Comparison of ENCODE assay signal across 1 cellular context in genomic region chr1:182955596-182956588, GRCh38.
TF ChIP-seq lines count a peak whose summit lies in the region.

No MANE protein-coding gene starts in this region.

TF ChIP-seq in H1, 55 proteins besides CTCF, POLR2A, EP300 and RAD21:
- no peak for TF ChIP-seq SIN3A (conservative IDR thresholded peaks at IDR 0.05 in 1 of 2, IDR thresholded peaks at IDR 0.05 in 1 of 2; ENCODE audit: low read depth in 1 of 2, low read length in 2 of 2)
- no peak for TF ChIP-seq MAX (IDR thresholded peaks at IDR 0.05)
- no peak for TF ChIP-seq ATF3 (IDR thresholded peaks at IDR 0.05; ENCODE audit: insufficient read depth, low read depth, low read length)
- TF ChIP-seq RFX5 (IDR thresholded peaks at IDR 0.05; ENCODE audit: borderline replicate concordance, low read depth, low read length): no peak
- TF ChIP-seq CHD2 (IDR thresholded peaks at IDR 0.05; ENCODE audit: low read length): no peak
- TF ChIP-seq MAFK (IDR thresholded peaks at IDR 0.05; ENCODE audit: low read depth, low read length): no peak
- TF ChIP-seq EGR1 (IDR thresholded peaks at IDR 0.05; ENCODE audit: borderline replicate concordance, low read depth, low read length): no peak
- TF ChIP-seq KDM5A (IDR thresholded peaks at IDR 0.05; ENCODE audit: low read length): no peak
- TF ChIP-seq KDM1A (IDR thresholded peaks at IDR 0.05; ENCODE audit: borderline replicate concordance, low read length): no peak
- TF ChIP-seq HDAC2 (IDR thresholded peaks at IDR 0.05; ENCODE audit: borderline replicate concordance in 1 of 2, low read depth in 2 of 2, low read length in 2 of 2): no peak
- no peak for TF ChIP-seq HDAC6 (IDR thresholded peaks at IDR 0.05; ENCODE audit: low read depth, low read length)
- TF ChIP-seq SP2 (IDR thresholded peaks at IDR 0.05; ENCODE audit: low read length): no peak
- TF ChIP-seq ZNF274 (IDR thresholded peaks at IDR 0.05; ENCODE audit: borderline replicate concordance, extremely low read depth, low read length): no peak
- no peak for TF ChIP-seq SP4 (IDR thresholded peaks at IDR 0.05; ENCODE audit: low read length)
- no peak for TF ChIP-seq TEAD4 (IDR thresholded peaks at IDR 0.05; ENCODE audit: low read depth, low read length)
- TF ChIP-seq CHD7 (IDR thresholded peaks at IDR 0.05; ENCODE audit: insufficient replicate concordance, low read length): no peak
